In genomic region chr14:24443053-24443683, GRCh38 we compare ENCODE assay signal across 1 cellular context.
TF ChIP-seq lines count a peak whose summit lies in the region.

No MANE protein-coding gene starts in this region.

TF ChIP-seq in endothelial cell of umbilical vein, 7 proteins besides CTCF, POLR2A, EP300 and RAD21:
- no peak for TF ChIP-seq GATA2 (IDR thresholded peaks at IDR 0.05; ENCODE audit: insufficient read depth, insufficient read length, low read depth, low read length)
- no peak for TF ChIP-seq MAX (IDR thresholded peaks at IDR 0.05; ENCODE audit: insufficient read depth, insufficient read length)
- no peak for TF ChIP-seq POLR2AphosphoS5 (IDR thresholded peaks at IDR 0.05; ENCODE audit: insufficient read depth, low read depth, low read length)
- TF ChIP-seq EZH2 (IDR thresholded peaks at IDR 0.05; ENCODE audit: borderline replicate concordance, low read depth, low read length, severe bottlenecking) = no peak
- TF ChIP-seq FOS (IDR thresholded peaks at IDR 0.05; ENCODE audit: borderline replicate concordance, insufficient read depth, low read length) = no peak
- TF ChIP-seq MYC (IDR thresholded peaks at IDR 0.05; ENCODE audit: low read depth, low read length) = no peak
- no peak for TF ChIP-seq JUN (IDR thresholded peaks at IDR 0.05; ENCODE audit: borderline replicate concordance, insufficient read depth, insufficient read length, low read depth)
